In genomic region chr5:179130101-179130681, GRCh38 we compare ENCODE assay signal across 24 cellular contexts.
"Had no signal": no experiment of that assay in that cellular context is flagged by ENCODE, and none has a peak within 500 bp of the region (broad histone marks: within the 10 kb centered on the region; RNA-seq: fewer than 3 reads in every experiment).

No MANE protein-coding gene starts in this region.

- H3K9me3 ChIP-seq: esophagus muscularis mucosa, gastrocnemius medialis, heart right ventricle, pancreas, prostate gland, right lobe of liver, vagina had no signal

- FAIRE-seq: pancreas had no signal

- H3K9me3 Mint-ChIP-seq: central memory CD8-positive, alpha-beta T cell; natural killer cell; neural crest cell had no signal

- H3K4me3 Mint-ChIP-seq: central memory CD8-positive, alpha-beta T cell; immature natural killer cell; memory B cell; mesothelial cell of epicardium; natural killer cell; neural crest cell had no signal

- H3K27me3 ChIP-seq: esophagus muscularis mucosa, gastrocnemius medialis, heart right ventricle, pancreas, right lobe of liver, stomach, vagina had no signal

- H3K36me3 ChIP-seq: gastrocnemius medialis, pancreas, prostate gland, right lobe of liver had no signal

- H3K27ac Mint-ChIP-seq: immature natural killer cell, memory B cell, mesothelial cell of epicardium, natural killer cell had no signal

- H3K36me3 Mint-ChIP-seq: immature natural killer cell, memory B cell, natural killer cell had no signal

- H3K27ac ChIP-seq: epithelial cell of prostate, esophagus muscularis mucosa, gastrocnemius medialis, heart right ventricle, pancreas, prostate gland, right lobe of liver, stomach, vagina had no signal

- H3K4me1 ChIP-seq: esophagus muscularis mucosa, gastrocnemius medialis, heart right ventricle, pancreas, prostate gland, right lobe of liver, stomach, vagina had no signal

- ATAC-seq: gastrocnemius medialis, left colon, natural killer cell, pancreas, right lobe of liver had no signal

- DNase-seq: effector memory CD4-positive, alpha-beta T cell; gastrocnemius medialis; heart right ventricle; hypothalamus; immature natural killer cell; natural killer cell; nucleus accumbens; stimulated activated CD4-positive, alpha-beta T cell treated with anti-CD3 and anti-CD28 coated beads, Interleukin-2, amount 100 ng/mL, for 24 hours; stimulated activated CD4-positive, alpha-beta T cell treated with anti-CD3 and anti-CD28 coated beads, Interleukin-4, amount 100 ng/mL, for 4 hours; stimulated activated naive CD4-positive, alpha-beta T cell; stomach; substantia nigra; trophoblast cell had no signal

- H3K4me3 ChIP-seq: esophagus muscularis mucosa, gastrocnemius medialis, heart right ventricle, pancreas, prostate gland, right lobe of liver, stomach, vagina had no signal

- H3K4me1 Mint-ChIP-seq: central memory CD8-positive, alpha-beta T cell; immature natural killer cell; memory B cell; mesothelial cell of epicardium; natural killer cell had no signal
